In genomic region chr7:70035955-70036354, GRCh38 we compare ENCODE assay signal across 1 cellular context.
TF ChIP-seq lines count a peak whose summit lies in the region.

No MANE protein-coding gene starts in this region.

TF ChIP-seq in GM23338, 12 proteins besides CTCF, POLR2A, EP300 and RAD21 (continued from another document):
- TF ChIP-seq, protein P1, sequence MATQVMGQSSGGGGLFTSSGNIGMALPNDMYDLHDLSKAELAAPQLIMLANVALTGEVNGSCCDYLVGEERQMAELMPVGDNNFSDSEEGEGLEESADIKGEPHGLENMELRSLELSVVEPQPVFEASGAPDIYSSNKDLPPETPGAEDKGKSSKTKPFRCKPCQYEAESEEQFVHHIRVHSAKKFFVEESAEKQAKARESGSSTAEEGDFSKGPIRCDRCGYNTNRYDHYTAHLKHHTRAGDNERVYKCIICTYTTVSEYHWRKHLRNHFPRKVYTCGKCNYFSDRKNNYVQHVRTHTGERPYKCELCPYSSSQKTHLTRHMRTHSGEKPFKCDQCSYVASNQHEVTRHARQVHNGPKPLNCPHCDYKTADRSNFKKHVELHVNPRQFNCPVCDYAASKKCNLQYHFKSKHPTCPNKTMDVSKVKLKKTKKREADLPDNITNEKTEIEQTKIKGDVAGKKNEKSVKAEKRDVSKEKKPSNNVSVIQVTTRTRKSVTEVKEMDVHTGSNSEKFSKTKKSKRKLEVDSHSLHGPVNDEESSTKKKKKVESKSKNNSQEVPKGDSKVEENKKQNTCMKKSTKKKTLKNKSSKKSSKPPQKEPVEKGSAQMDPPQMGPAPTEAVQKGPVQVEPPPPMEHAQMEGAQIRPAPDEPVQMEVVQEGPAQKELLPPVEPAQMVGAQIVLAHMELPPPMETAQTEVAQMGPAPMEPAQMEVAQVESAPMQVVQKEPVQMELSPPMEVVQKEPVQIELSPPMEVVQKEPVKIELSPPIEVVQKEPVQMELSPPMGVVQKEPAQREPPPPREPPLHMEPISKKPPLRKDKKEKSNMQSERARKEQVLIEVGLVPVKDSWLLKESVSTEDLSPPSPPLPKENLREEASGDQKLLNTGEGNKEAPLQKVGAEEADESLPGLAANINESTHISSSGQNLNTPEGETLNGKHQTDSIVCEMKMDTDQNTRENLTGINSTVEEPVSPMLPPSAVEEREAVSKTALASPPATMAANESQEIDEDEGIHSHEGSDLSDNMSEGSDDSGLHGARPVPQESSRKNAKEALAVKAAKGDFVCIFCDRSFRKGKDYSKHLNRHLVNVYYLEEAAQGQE (IDR thresholded peaks at IDR 0.05; ENCODE audit: unreplicated experiment): no peak
- TF ChIP-seq POLR2AphosphoS5 (IDR thresholded peaks at IDR 0.05; ENCODE audit: low read depth) (no peak), ZNF331 (CRISPR knock-in tag; IDR thresholded peaks at IDR 0.05; ENCODE audit: low read depth) (no peak)
- TF ChIP-seq, protein P2, sequence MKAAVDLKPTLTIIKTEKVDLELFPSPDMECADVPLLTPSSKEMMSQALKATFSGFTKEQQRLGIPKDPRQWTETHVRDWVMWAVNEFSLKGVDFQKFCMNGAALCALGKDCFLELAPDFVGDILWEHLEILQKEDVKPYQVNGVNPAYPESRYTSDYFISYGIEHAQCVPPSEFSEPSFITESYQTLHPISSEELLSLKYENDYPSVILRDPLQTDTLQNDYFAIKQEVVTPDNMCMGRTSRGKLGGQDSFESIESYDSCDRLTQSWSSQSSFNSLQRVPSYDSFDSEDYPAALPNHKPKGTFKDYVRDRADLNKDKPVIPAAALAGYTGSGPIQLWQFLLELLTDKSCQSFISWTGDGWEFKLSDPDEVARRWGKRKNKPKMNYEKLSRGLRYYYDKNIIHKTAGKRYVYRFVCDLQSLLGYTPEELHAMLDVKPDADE (IDR thresholded peaks at IDR 0.05): no peak
